Comparison of ENCODE assay signal across 7 cellular contexts in the genomic region with DNA sequence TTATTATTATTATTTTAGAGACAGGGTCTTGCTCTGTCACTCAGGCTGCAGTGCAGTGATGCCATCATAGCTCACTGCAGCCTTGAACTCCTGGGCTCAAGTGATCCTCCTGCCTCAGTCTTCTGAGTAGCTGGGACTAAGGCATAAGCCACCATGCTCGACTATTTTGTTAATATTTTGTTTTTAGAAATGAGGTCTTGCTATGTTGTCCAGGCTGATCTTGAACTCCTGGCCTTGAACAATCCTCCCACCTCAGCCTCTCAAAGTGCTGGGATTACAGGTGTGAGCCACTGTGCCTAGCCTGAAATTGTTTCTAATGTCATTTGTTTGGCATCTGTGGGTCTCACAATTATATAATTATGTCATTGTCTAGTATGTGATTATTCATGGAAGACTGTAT.
DNase-seq lines count a peak whose midpoint lies in the region; ATAC-seq and TF ChIP-seq lines count a peak whose summit lies in the region.
"Not testable (repeated sequence)": the region's sequence is repeated elsewhere in the genome, so short reads cannot be mapped to it uniquely, and the experiment has no call there.

No MANE protein-coding gene starts in this region.

- H3K4me1 ChIP-seq in BLaER1 treated with 17β-estradiol and CSF1 and Interleukin-3, amounts not matched to agents 10 nM and 100 nM: peaks cover 17 to 94% (median 22%) of the 10 kb centered on the region in 10 experiments; a peak in 19 of 20 replicates
- H3K4me1 ChIP-seq in OCI-LY7 (ENCODE audit: insufficient read depth, low read length, poor library complexity, severe bottlenecking) (peaks cover 19% of the 10 kb centered on the region), esophagus squamous epithelium (peaks cover 0 to 41% (median 6%) of the 10 kb centered on the region in 3 donors), neutrophil (ENCODE audit: control insufficient read depth in 1 of 2, insufficient read depth in 1 of 2, low read depth in 1 of 2, low read length in 1 of 2) (peaks cover 34 to 49% of the 10 kb centered on the region in 2 experiments), spleen (peaks cover 6 to 84% (median 47%) of the 10 kb centered on the region in 6 donors), upper lobe of left lung (peaks cover 31 to 65% (median 45%) of the 10 kb centered on the region in 4 donors)
- not testable (repeated sequence) for H3K4me1 ChIP-seq in right cardiac atrium (ENCODE audit: control insufficient read depth, insufficient read depth, low read length)

- not testable (repeated sequence) for H3K9me3 ChIP-seq in BLaER1 treated with 17β-estradiol and CSF1 and Interleukin-3, amounts not matched to agents 10 nM and 100 nM (replicated peaks in 1 of 11); OCI-LY7 (ENCODE audit: low read length); esophagus squamous epithelium; right cardiac atrium (ENCODE audit: control insufficient read depth, low read length); neutrophil; spleen; upper lobe of left lung

- intact Hi-C loops in OCI-LY7 (cut with micrococcal nuclease; ENCODE audit: unreplicated experiment): not testable (repeated sequence)
- intact Hi-C loops in esophagus squamous epithelium (cut with DNase I) (loop anchor here (5.0 kb wide), 2 partner anchors 125 to 140 kb away; no protein-coding TSS in a partner anchor), right cardiac atrium (cut with DNase I) (loop anchor here in 3 of 4 donors (5.0 to 10.0 kb wide), 4 partner anchors 48 to 145 kb away; a partner anchor contains a TSS), spleen (cut with DNase I; ENCODE audit: low total_unique reads) (loop anchor here (10.0 kb wide), 1 partner anchor 48 kb away; no protein-coding TSS in a partner anchor)

- not testable (repeated sequence) for H3K79me2 ChIP-seq in OCI-LY7 (ENCODE audit: insufficient read depth, low read depth, low read length)

- H3K9ac ChIP-seq in BLaER1 treated with 17β-estradiol and CSF1 and Interleukin-3, amounts not matched to agents 10 nM and 100 nM: peak overlapping the region in 2 of 11 experiments; percentile 39 to 54; a peak in 3 of 22 replicates

- peak overlapping the region in 4 of 11 experiments; percentile 52 to 68 (median 59); a peak in 7 of 22 replicates for H3K27ac ChIP-seq in BLaER1 treated with 17β-estradiol and CSF1 and Interleukin-3, amounts not matched to agents 10 nM and 100 nM
- not testable (repeated sequence) for H3K27ac ChIP-seq in OCI-LY7 (ENCODE audit: low read depth, low read length, poor library complexity, severe bottlenecking)
- peak overlapping the region; percentile 29 to 86 (median 40) for H3K27ac ChIP-seq in esophagus squamous epithelium
- peak overlapping the region; percentile 74 for H3K27ac ChIP-seq in right cardiac atrium (ENCODE audit: low read length)
- H3K27ac ChIP-seq in neutrophil: peak overlapping the region; percentile 28
- peak overlapping the region; percentile 23 to 84 (median 72) for H3K27ac ChIP-seq in spleen
- peak overlapping the region; percentile 59 to 87 (median 68) for H3K27ac ChIP-seq in upper lobe of left lung

- CTCF ChIA-PET in OCI-LY7 (lab: Charles Lee; ENCODE audit: unreplicated experiment): interaction anchor here (1.8 kb wide), 1 partner anchor 100 kb away, joined by 4 read pairs; no protein-coding TSS in a partner anchor

- peak overlapping the region; percentile 4 to 81 (median 48); a peak in 18 of 22 replicates for H3K4me2 ChIP-seq in BLaER1 treated with 17β-estradiol and CSF1 and Interleukin-3, amounts not matched to agents 10 nM and 100 nM
- not testable (repeated sequence) for H3K4me2 ChIP-seq in OCI-LY7 (ENCODE audit: low read length)

- not testable (repeated sequence) for TF ChIP-seq POLR2A in esophagus squamous epithelium (IDR thresholded peaks at IDR 0.05); spleen (IDR thresholded peaks at IDR 0.05); upper lobe of left lung (IDR thresholded peaks at IDR 0.05)

- peak overlapping the region in 1 of 10 experiments; percentile 26; a peak in 1 of 20 replicates for H3K4me3 ChIP-seq in BLaER1 treated with 17β-estradiol and CSF1 and Interleukin-3, amounts not matched to agents 10 nM and 100 nM
- not testable (repeated sequence) for H3K4me3 ChIP-seq in OCI-LY7 (ENCODE audit: low read depth, low read length, poor library complexity, severe bottlenecking); esophagus squamous epithelium; right cardiac atrium (ENCODE audit: low read length); neutrophil (ENCODE audit: low read depth in 1 of 2, low read length in 1 of 2); spleen; upper lobe of left lung

- ATAC-seq in right cardiac atrium; upper lobe of left lung (ENCODE audit: low FRiP score in 2 of 2): not testable (repeated sequence)

- not testable (repeated sequence) for TF ChIP-seq EP300 in upper lobe of left lung (IDR thresholded peaks at IDR 0.05)

- not testable (repeated sequence) for BruUV-seq in OCI-LY7 (replicated peaks; lab: Mats Ljungman, UMichigan)

- 36 to 62% methylated on average over 1 of the region's 1 CpG for WGBS in esophagus squamous epithelium, 2 donors
- 53% methylated on average over 1 of the region's 1 CpG for WGBS in right cardiac atrium
- 48 to 61% (median 55%) methylated on average over 1 of the region's 1 CpG for WGBS in spleen, 5 donors
- 42 to 45% methylated on average over 1 of the region's 1 CpG for WGBS in upper lobe of left lung, 2 donors

- not testable (repeated sequence) for DNase-seq in OCI-LY7 (ENCODE audit: low spot score); esophagus squamous epithelium (lab: John Stamatoyannopoulos, UW); right cardiac atrium; spleen; upper lobe of left lung

- not testable (repeated sequence) for H4K20me1 ChIP-seq in BLaER1 treated with 17β-estradiol and CSF1 and Interleukin-3, amounts not matched to agents 10 nM and 100 nM; OCI-LY7 (ENCODE audit: insufficient read depth, low read length)

- peak overlapping the region; percentile 37; the same call in 1 of the 2 replicates for H2AFZ ChIP-seq in OCI-LY7 (ENCODE audit: low read length)

- POLR2A ChIA-PET in OCI-LY7 (lab: Charles Lee): interaction anchor here (0.6 to 1.8 kb wide), 6 partner anchors 8 to 126 kb away, joined by 3 to 7 read pairs (median 4); no protein-coding TSS in a partner anchor

- not testable (repeated sequence) for TF ChIP-seq CTCF in OCI-LY7 (conservative IDR thresholded peaks at IDR 0.05; ENCODE audit: low read length); esophagus squamous epithelium (IDR thresholded peaks at IDR 0.05); neutrophil (IDR thresholded peaks at IDR 0.05); spleen (IDR thresholded peaks at IDR 0.05 in 8 of 11, conservative IDR thresholded peaks at IDR 0.05 in 3 of 11); upper lobe of left lung (IDR thresholded peaks at IDR 0.05)

- H3K9me2 ChIP-seq in OCI-LY7 (ENCODE audit: insufficient read depth, low read length): not testable (repeated sequence)

- not testable (repeated sequence) for H3K36me3 ChIP-seq in BLaER1 treated with 17β-estradiol and CSF1 and Interleukin-3, amounts not matched to agents 10 nM and 100 nM; OCI-LY7 (ENCODE audit: insufficient read depth, low read length); esophagus squamous epithelium; neutrophil; spleen; upper lobe of left lung

- H3K27me3 ChIP-seq in BLaER1 treated with 17β-estradiol and CSF1 and Interleukin-3, amounts not matched to agents 10 nM and 100 nM; esophagus squamous epithelium; right cardiac atrium (ENCODE audit: control insufficient read depth, insufficient read depth); neutrophil; spleen (replicated peaks in 1 of 7); upper lobe of left lung: not testable (repeated sequence)
